ENCODE assay signal across 33 cellular contexts in the genomic region with DNA sequence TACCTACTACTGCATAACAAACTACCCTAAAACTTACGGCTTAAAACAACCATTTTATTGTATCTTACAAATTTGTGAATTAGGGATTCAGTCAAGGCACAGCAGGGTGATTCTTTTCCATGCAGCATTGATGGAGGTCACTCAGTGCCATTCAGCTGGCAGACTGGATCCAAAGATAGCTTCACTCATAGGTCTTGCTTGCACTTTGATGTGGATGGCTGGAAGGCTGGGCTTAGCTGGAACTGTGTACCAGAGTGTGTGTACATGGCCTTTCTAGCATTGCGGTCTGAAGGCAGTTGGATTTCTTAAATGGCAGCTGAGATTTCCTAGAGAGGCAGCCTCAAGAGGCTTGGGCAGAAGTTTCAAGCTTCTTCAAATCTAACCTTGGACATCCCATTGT. TPM values are rescaled to one million over a fixed set of nuclear protein-coding genes. Genes with fewer than 3 reads are reported as not detected.
"Had no signal": no experiment of that assay in that cellular context is flagged by ENCODE, and none has a peak within 500 bp of the region (broad histone marks: within the 10 kb centered on the region; RNA-seq: fewer than 3 reads in every experiment).

No MANE protein-coding gene starts in this region.

- H3K9me3 Mint-ChIP-seq: activated CD8-positive, alpha-beta T cell treated with anti-CD3 and anti-CD28 coated beads for 36 hours; activated T-cell treated with anti-CD3 and anti-CD28 coated beads, Interleukin-2, amount 50 U/mL, for 4 hours; activated T-helper 17 cell treated with anti-CD3 and anti-CD28 coated beads, Interleukin-2, amount 50 U/mL, for 72 hours; central memory CD8-positive, alpha-beta T cell; dendritic cell treated with granulocyte-macrophage colony-stimulating factor and Interleukin-4, amounts not matched to agents 40 ng/mL and 50 ng/mL, for 4 days; endodermal cell; T-helper 2 cell treated with Interferon-gamma antibody and Interleukin-4, amounts not matched to agents 5 μg/mL and 100 μg/mL, for 36 hours had no signal

- H3K27ac Mint-ChIP-seq: activated B cell treated with CpG ODN at 0.5 μM for 24 hours; activated CD8-positive, alpha-beta T cell treated with anti-CD3 and anti-CD28 coated beads for 36 hours; activated naive CD8-positive, alpha-beta T cell; activated T-helper 17 cell treated with anti-CD3 and anti-CD28 coated beads, Interleukin-2, amount 50 U/mL, for 72 hours; dendritic cell treated with granulocyte-macrophage colony-stimulating factor and Interleukin-4, amounts not matched to agents 40 ng/mL and 50 ng/mL, for 4 days; endodermal cell; T-helper 17 cell; T-helper 2 cell treated with Interferon-gamma antibody and Interleukin-4, amounts not matched to agents 5 μg/mL and 100 μg/mL, for 36 hours had no signal

- H3K4me1 Mint-ChIP-seq: activated B cell treated with CpG ODN at 0.5 μM for 24 hours; activated T-helper 17 cell treated with anti-CD3 and anti-CD28 coated beads, Interleukin-2, amount 50 U/mL, for 72 hours; central memory CD8-positive, alpha-beta T cell; T-helper 17 cell had no signal

- H3K36me3 Mint-ChIP-seq: activated naive CD8-positive, alpha-beta T cell had no signal

- H3K27ac ChIP-seq: body of pancreas, coronary artery, dorsolateral prefrontal cortex, esophagus muscularis mucosa, foreskin keratinocyte, WERI-Rb-1 had no signal

- H3K4me3 Mint-ChIP-seq: activated B cell treated with CpG ODN at 0.5 μM for 24 hours; activated CD8-positive, alpha-beta T cell treated with anti-CD3 and anti-CD28 coated beads for 36 hours; activated naive CD8-positive, alpha-beta T cell; activated T-cell treated with anti-CD3 and anti-CD28 coated beads, Interleukin-2, amount 50 U/mL, for 4 hours; activated T-helper 17 cell treated with anti-CD3 and anti-CD28 coated beads, Interleukin-2, amount 50 U/mL, for 72 hours; central memory CD8-positive, alpha-beta T cell; dendritic cell treated with granulocyte-macrophage colony-stimulating factor and Interleukin-4, amounts not matched to agents 40 ng/mL and 50 ng/mL, for 4 days; endodermal cell; T-helper 17 cell; T-helper 2 cell treated with Interferon-gamma antibody and Interleukin-4, amounts not matched to agents 5 μg/mL and 100 μg/mL, for 36 hours had no signal

- H3K4me3 ChIP-seq: body of pancreas, coronary artery, dorsolateral prefrontal cortex, esophagus muscularis mucosa, gastrocnemius medialis had no signal

- ATAC-seq: activated CD4-positive, CD25-positive, alpha-beta regulatory T cell treated with anti-CD3 and anti-CD28 coated beads, Interleukin-2, amount 50 U/mL, for 24 hours; activated CD8-positive, alpha-beta T cell treated with anti-CD3 and anti-CD28 coated beads for 36 hours; activated T-cell treated with anti-CD3 and anti-CD28 coated beads, Interleukin-2, amount 50 U/mL, for 4 hours; activated T-helper 17 cell treated with anti-CD3 and anti-CD28 coated beads, Interleukin-2, amount 50 U/mL, for 72 hours; body of pancreas; foreskin keratinocyte; gastrocnemius medialis; T-helper 17 cell had no signal

- H3K27me3 ChIP-seq: body of pancreas, dorsolateral prefrontal cortex, esophagus muscularis mucosa, foreskin keratinocyte, gastrocnemius medialis had no signal

- DNase-seq: activated B cell treated with CpG ODN at 0.5 μM for 24 hours; activated CD4-positive, alpha-beta T cell treated with anti-CD3 and anti-CD28 coated beads for 48 hours; activated CD4-positive, alpha-beta T cell treated with anti-CD3 and anti-CD28 coated beads, Interleukin-2, amount 50 U/mL, for 1 hour; activated CD4-positive, alpha-beta T cell treated with anti-CD3 and anti-CD28 coated beads, Interleukin-2, amount 50 U/mL, for 48 hours; activated CD8-positive, alpha-beta memory T cell treated with anti-CD3 and anti-CD28 coated beads for 24 hours; activated CD8-positive, alpha-beta T cell treated with anti-CD3 and anti-CD28 coated beads for 36 hours; activated effector memory CD4-positive, alpha-beta T cell treated with Interleukin-2 at 50 U/mL for 16 hours; activated gamma-delta T cell treated with Interleukin-2 at 50 U/mL for 16 hours; activated naive CD4-positive, alpha-beta T cell treated with anti-CD3 and anti-CD28 coated beads, Interleukin-2, amount 50 U/mL, for 16 hours; activated naive CD4-positive, alpha-beta T cell treated with Interleukin-2 at 50 U/mL for 16 hours; activated T-cell treated with anti-CD3 and anti-CD28 coated beads, Interleukin-2, amount 50 U/mL, for 4 hours; amniotic stem cell; anterior cingulate cortex; body of pancreas; dorsolateral prefrontal cortex; effector memory CD4-positive, alpha-beta T cell; endodermal cell; erythroblast; foreskin keratinocyte; gastrocnemius medialis; glutamatergic neuron; T-helper 1 cell; T-helper 17 cell; T1000; WERI-Rb-1 had no signal

- H3K36me3 ChIP-seq: esophagus muscularis mucosa, gastrocnemius medialis, WERI-Rb-1 had no signal

- H3K9me3 ChIP-seq: body of pancreas, esophagus muscularis mucosa, gastrocnemius medialis had no signal

RNA-seq across cellular contexts. Expression of gene YAP1, which starts 25.0 kb away (rescaled TPM):
- total RNA-seq: activated B cell treated with CpG ODN at 0.5 μM for 24 hours; activated CD8-positive, alpha-beta T cell treated with anti-CD3 and anti-CD28 coated beads for 36 hours had no signal
